Comparison of ENCODE assay signal across 9 cellular contexts in the genomic region with DNA sequence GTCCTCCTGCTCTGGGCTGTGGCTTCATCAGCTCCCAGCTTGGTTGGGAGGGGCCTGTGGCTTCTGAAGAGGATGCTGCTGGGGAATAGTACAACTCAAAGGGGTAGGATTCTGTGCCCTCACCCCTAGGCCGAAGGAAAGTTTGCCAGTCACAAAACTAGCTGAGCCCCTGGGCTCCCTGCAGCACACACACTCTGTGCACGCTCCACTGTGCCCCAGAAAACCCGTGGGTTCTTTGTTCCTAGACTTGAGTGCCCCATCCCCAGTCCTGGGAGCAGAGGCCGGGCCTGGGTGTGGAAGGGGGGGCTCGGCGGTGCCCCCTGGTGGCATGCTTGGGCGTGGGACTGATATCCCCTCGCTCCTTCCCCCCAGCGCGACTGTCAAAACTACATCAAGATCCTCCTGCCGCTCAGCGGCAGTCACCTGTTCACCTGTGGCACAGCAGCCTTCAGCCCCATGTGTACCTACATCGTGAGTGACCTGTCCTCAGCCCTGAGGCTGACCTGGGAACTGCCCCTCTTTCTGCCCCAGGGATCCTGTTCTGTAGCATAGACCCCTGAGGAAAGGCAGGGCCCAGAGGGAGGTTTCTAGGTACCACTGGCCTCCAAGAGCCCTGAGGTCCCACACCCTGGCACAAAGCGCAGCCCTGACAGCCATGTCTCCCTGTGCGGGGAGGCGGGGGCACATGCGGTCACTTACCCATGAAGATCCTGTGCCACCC. TPM values are rescaled to one million over a fixed set of nuclear protein-coding genes. Genes with fewer than 3 reads are reported as not detected.
DNase-seq lines count a peak whose midpoint lies in the region; ATAC-seq and TF ChIP-seq lines count a peak whose summit lies in the region.
"Had no signal": no experiment of that assay in that cellular context is flagged by ENCODE, and none has a peak within 500 bp of the region (broad histone marks: within the 10 kb centered on the region; RNA-seq: fewer than 3 reads in every experiment).

No MANE protein-coding gene starts in this region.

- H3K27ac Mint-ChIP-seq in activated CD8-positive, alpha-beta memory T cell treated with anti-CD3 and anti-CD28 coated beads, Interleukin-2, amount 10 ng/mL, durations not matched to agents 7 days and 5 days, result no peak overlapping the region
- no peak overlapping the region for H3K27ac Mint-ChIP-seq in osteocyte (ENCODE audit: unreplicated experiment)

- WGBS in esophagus muscularis mucosa, result 97% methylated on average over 4 of the region's 17 CpGs

- no peak overlapping the region for H3K4me3 ChIP-seq in esophagus muscularis mucosa

- peak; percentile 60 to 79 (median 75) for TF ChIP-seq CTCF in esophagus muscularis mucosa (IDR thresholded peaks at IDR 0.05)
- peak; percentile 76 for TF ChIP-seq CTCF in osteocyte (IDR thresholded peaks at IDR 0.05)

- ATAC-seq in activated CD8-positive, alpha-beta memory T cell treated with anti-CD3 and anti-CD28 coated beads, Interleukin-2, amount 10 ng/mL, durations not matched to agents 7 days and 5 days, result peak; percentile 76
- ATAC-seq in HG03442 (IDR thresholded peaks at IDR 0.05; ENCODE audit: unreplicated experiment), result no peak

- intact Hi-C loops in esophagus muscularis mucosa (cut with DNase I), result no loop called here

- H3K36me3 Mint-ChIP-seq in activated CD8-positive, alpha-beta memory T cell treated with anti-CD3 and anti-CD28 coated beads, Interleukin-2, amount 10 ng/mL, durations not matched to agents 7 days and 5 days, result peaks cover 1% of the 10 kb centered on the region
- peaks cover 11% of the 10 kb centered on the region for H3K36me3 Mint-ChIP-seq in osteocyte (ENCODE audit: unreplicated experiment)

- H3K27me3 ChIP-seq in esophagus muscularis mucosa, result no peaks in the 10 kb centered on the region

- no peaks in the 10 kb centered on the region for H3K9me3 Mint-ChIP-seq in activated CD8-positive, alpha-beta memory T cell treated with anti-CD3 and anti-CD28 coated beads, Interleukin-2, amount 10 ng/mL, durations not matched to agents 7 days and 5 days (ENCODE audit: low read depth)
- H3K9me3 Mint-ChIP-seq in osteocyte (ENCODE audit: unreplicated experiment), result no peaks in the 10 kb centered on the region

- no peak overlapping the region for H3K4me3 Mint-ChIP-seq in activated CD8-positive, alpha-beta memory T cell treated with anti-CD3 and anti-CD28 coated beads, Interleukin-2, amount 10 ng/mL, durations not matched to agents 7 days and 5 days
- no peak overlapping the region for H3K4me3 Mint-ChIP-seq in osteocyte (ENCODE audit: unreplicated experiment)

- H3K9me3 ChIP-seq in esophagus muscularis mucosa, result no peaks in the 10 kb centered on the region

- TF ChIP-seq POLR2A in esophagus muscularis mucosa (IDR thresholded peaks at IDR 0.05; ENCODE audit: low read depth), result no peak

- no peaks in the 10 kb centered on the region for H3K27me3 Mint-ChIP-seq in activated CD8-positive, alpha-beta memory T cell treated with anti-CD3 and anti-CD28 coated beads, Interleukin-2, amount 10 ng/mL, durations not matched to agents 7 days and 5 days
- no peaks in the 10 kb centered on the region for H3K27me3 Mint-ChIP-seq in osteocyte (ENCODE audit: unreplicated experiment)

- peak overlapping the region; percentile 34 to 64 (median 44) for H3K27ac ChIP-seq in esophagus muscularis mucosa (replicated peaks in 1 of 4)

- no peak for TF ChIP-seq EP300 in esophagus muscularis mucosa (IDR thresholded peaks at IDR 0.05)

- DNase-seq in ELF-1 (ENCODE audit: low read depth, low spot score), result peak; percentile 84
- DNase-seq in MV-4-11 (lab: John Stamatoyannopoulos, UW), result peak; percentile 25
- DNase-seq in activated CD8-positive, alpha-beta memory T cell treated with anti-CD3 and anti-CD28 coated beads, Interleukin-2, amount 10 ng/mL, durations not matched to agents 7 days and 5 days, result peak; percentile 58
- no peak for DNase-seq in esophagus muscularis mucosa (ENCODE audit: extremely low spot score)
- no peak for DNase-seq in osteocyte (ENCODE audit: extremely low spot score, unreplicated experiment)
- no peak for DNase-seq in NCI-H2029 treated with DMSO at 0.1 percent for 48 hours (lab: John Stamatoyannopoulos, UW)
- DNase-seq in cortex of kidney (lab: John Stamatoyannopoulos, UW), result no peak

- H3K4me1 ChIP-seq in esophagus muscularis mucosa, result peaks cover 12 to 32% (median 29%) of the 10 kb centered on the region in 4 donors

- H3K36me3 ChIP-seq in esophagus muscularis mucosa, result peaks cover 21 to 58% (median 48%) of the 10 kb centered on the region in 4 donors

- CTCF ChIA-PET in activated CD8-positive, alpha-beta memory T cell treated with anti-CD3 and anti-CD28 coated beads, Interleukin-2, amount 10 ng/mL, durations not matched to agents 7 days and 5 days (lab: Charles Lee), result interaction anchor here (0.8 to 3.2 kb wide), 5 partner anchors 12 to 76 kb away, joined by 3 to 35 read pairs (median 10); a partner anchor contains a TSS

- peaks cover 22% of the 10 kb centered on the region for H3K4me1 Mint-ChIP-seq in activated CD8-positive, alpha-beta memory T cell treated with anti-CD3 and anti-CD28 coated beads, Interleukin-2, amount 10 ng/mL, durations not matched to agents 7 days and 5 days
- H3K4me1 Mint-ChIP-seq in osteocyte (ENCODE audit: unreplicated experiment), result peaks cover 14% of the 10 kb centered on the region

RNA-seq across cellular contexts. Expression of a gene that starts 14.2 kb away (rescaled TPM):
- total RNA-seq in activated CD8-positive, alpha-beta memory T cell treated with anti-CD3 and anti-CD28 coated beads, Interleukin-2, amount 10 ng/mL, durations not matched to agents 7 days and 5 days, result 100 to 1,000 TPM; 120 to 127 TPM
- total RNA-seq in esophagus muscularis mucosa (10 to 100 TPM; 27.2 to 49.0 (median 33.8) TPM), osteocyte (33.8 and 35.9 TPM in 2 replicates)

RNA-seq across cellular contexts. Expression of a gene that starts 14.4 kb away (rescaled TPM):
- total RNA-seq in activated CD8-positive, alpha-beta memory T cell treated with anti-CD3 and anti-CD28 coated beads, Interleukin-2, amount 10 ng/mL, durations not matched to agents 7 days and 5 days, result 1 to 10 TPM; 7.0 to 9.8 TPM
- 1 to 10 TPM; 3.8 to 7.4 (median 5.3) TPM for total RNA-seq in esophagus muscularis mucosa
- total RNA-seq in osteocyte, result 5.6 and 6.6 TPM in 2 replicates

RNA-seq across cellular contexts. Expression of a gene that starts 18.5 kb away (rescaled TPM):
- 10 to 100 TPM in 1 of 2 experiments, 1 to 10 TPM in 1; 6.0 to 13.8 TPM for total RNA-seq in activated CD8-positive, alpha-beta memory T cell treated with anti-CD3 and anti-CD28 coated beads, Interleukin-2, amount 10 ng/mL, durations not matched to agents 7 days and 5 days
- total RNA-seq in esophagus muscularis mucosa (10 to 100 TPM; 30.7 to 68.3 (median 43.4) TPM), osteocyte (23.3 and 26.0 TPM in 2 replicates)

RNA-seq across cellular contexts. Expression of a gene that starts 29.8 kb away (rescaled TPM):
- 1 to 10 TPM in 1 of 2 experiments, under 1 TPM in 1; 0.80 to 1.1 TPM for total RNA-seq in activated CD8-positive, alpha-beta memory T cell treated with anti-CD3 and anti-CD28 coated beads, Interleukin-2, amount 10 ng/mL, durations not matched to agents 7 days and 5 days
- total RNA-seq in esophagus muscularis mucosa, result under 1 TPM in 2 of 4 donors, not detected in 2; 0.32 to 0.42 TPM
- not detected in 2 replicates for total RNA-seq in osteocyte
- total RNA-seq: skeletal muscle tissue had no signal

RNA-seq across cellular contexts. Expression of a gene that starts 45.9 kb away (rescaled TPM):
- 10 to 100 TPM; 30.1 to 34.9 TPM for total RNA-seq in activated CD8-positive, alpha-beta memory T cell treated with anti-CD3 and anti-CD28 coated beads, Interleukin-2, amount 10 ng/mL, durations not matched to agents 7 days and 5 days
- total RNA-seq in esophagus muscularis mucosa, result 100 to 1,000 TPM; 140 to 166 (median 154) TPM
- total RNA-seq in osteocyte, result 92.3 and 94.8 TPM in 2 replicates

Comparison
In these comparisons a context has a peak if more than half of its experiments do, and no peak if none do; other contexts are left out.
1. DNase-seq: peak in ELF-1 (single experiment), MV-4-11 (single experiment) and activated CD8-positive, alpha-beta memory T cell treated with anti-CD3 and anti-CD28 coated beads, Interleukin-2, amount 10 ng/mL, durations not matched to agents 7 days and 5 days (single experiment); none in esophagus muscularis mucosa (single experiment), osteocyte (single experiment), NCI-H2029 treated with DMSO at 0.1 percent for 48 hours (single experiment) and cortex of kidney (single experiment).